1 cellular context compared by ENCODE assay signal in genomic region chr6:29649701-29650673, GRCh38.
TF ChIP-seq lines count a peak whose summit lies in the region.

No MANE protein-coding gene starts in this region.

TF ChIP-seq in HCT116, 20 proteins besides CTCF, POLR2A, EP300 and RAD21 (continued from another document):
- TF ChIP-seq ATF3 (IDR thresholded peaks at IDR 0.05) (no peak), YY1 (IDR thresholded peaks at IDR 0.05; ENCODE audit: extremely low read depth, insufficient replicate concordance, low read depth, low read length) (peak; percentile 95), ELF1 (IDR thresholded peaks at IDR 0.05; ENCODE audit: borderline replicate concordance, low read depth) (no peak; the same call in 1 of the 2 replicates), SRF (IDR thresholded peaks at IDR 0.05; ENCODE audit: low read depth) (no peak), EZH2phosphoT487 (IDR thresholded peaks at IDR 0.05; ENCODE audit: borderline replicate concordance) (no peak)
